24 cellular contexts compared by ENCODE assay signal in the genomic region with DNA sequence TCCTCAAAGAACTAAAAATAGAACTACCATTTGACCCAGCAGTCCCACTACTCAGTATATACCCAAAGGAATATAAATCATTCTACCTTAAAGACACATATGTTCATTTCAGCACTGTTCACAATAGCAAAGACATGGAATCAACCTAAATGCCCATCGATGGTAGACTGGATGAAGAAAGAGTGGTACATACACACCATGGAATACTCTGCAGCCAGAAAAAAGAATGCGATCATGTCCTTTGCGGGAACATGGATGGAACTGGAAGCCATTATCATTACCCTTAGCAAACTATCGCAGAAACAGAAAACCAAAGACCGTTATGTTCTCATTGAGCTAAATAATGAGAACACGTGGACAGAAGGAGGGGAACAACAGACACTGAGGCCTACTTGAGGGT. TPM values are rescaled to one million over a fixed set of nuclear protein-coding genes. Genes with fewer than 3 reads are reported as not detected.
DNase-seq lines count a peak whose midpoint lies in the region; ATAC-seq, FAIRE-seq and TF ChIP-seq lines count a peak whose summit lies in the region.
"Had no signal": no experiment of that assay in that cellular context is flagged by ENCODE, and none has a peak within 500 bp of the region (broad histone marks: within the 10 kb centered on the region; RNA-seq: fewer than 3 reads in every experiment).

No MANE protein-coding gene starts in this region.

- H3K79me1 ChIP-seq in IMR-90 (ENCODE audit: low read depth in 1 of 2, low read length in 2 of 2) (peaks cover 8 to 38% of the 10 kb centered on the region in 2 experiments), H1 (ENCODE audit: low read depth, low read length) (no peaks in the 10 kb centered on the region)

- no peak overlapping the region for H3K14ac ChIP-seq in IMR-90 (replicated peaks; ENCODE audit: low read depth, low read length)
- no peak overlapping the region for H3K14ac ChIP-seq in H1 (ENCODE audit: insufficient read length)

- no peaks in the 10 kb centered on the region for H3K23me2 ChIP-seq in H1 (ENCODE audit: low read depth, low read length)

- H2AK5ac ChIP-seq in IMR-90 (ENCODE audit: low read depth, low read length) = no peak overlapping the region
- no peak overlapping the region for H2AK5ac ChIP-seq in H1 (ENCODE audit: low read depth, low read length)

- H3K27ac ChIP-seq in IMR-90 (ENCODE audit: insufficient read depth, low read length) (no peak overlapping the region), H1 (ENCODE audit: low read depth, low read length) (no peak overlapping the region)
- H3K27ac ChIP-seq: 22Rv1; A549; BLaER1 treated with 17β-estradiol and CSF1 and Interleukin-3, amounts not matched to agents 10 nM and 100 nM; C4-2B had no signal

- TSS peak; percentile 10 for BruUV-seq in IMR-90 (replicated peaks; lab: Mats Ljungman, UMichigan)

- intact Hi-C loops in IMR-90 (cut with micrococcal nuclease) = no loop called here

- no peak overlapping the region for H4K5ac ChIP-seq in IMR-90 (ENCODE audit: low read depth, low read length)
- H4K5ac ChIP-seq in H1 (ENCODE audit: insufficient read length, low read depth, low read length) = no peak overlapping the region

- H3K9ac ChIP-seq in IMR-90 (ENCODE audit: low read depth, low read length) (no peak overlapping the region), H1 (replicated peaks in 1 of 4; ENCODE audit: extremely low read depth in 1 of 4, low read depth in 3 of 4, low read length in 3 of 4) (no peak overlapping the region)
- H3K9ac ChIP-seq: BLaER1 treated with 17β-estradiol and CSF1 and Interleukin-3, amounts not matched to agents 10 nM and 100 nM had no signal

- H3K4me2 ChIP-seq in IMR-90 (ENCODE audit: low read depth, low read length) (no peak overlapping the region), H1 (ENCODE audit: insufficient read depth in 1 of 2, low read depth in 2 of 2, low read length in 2 of 2) (no peak overlapping the region)
- H3K4me2 ChIP-seq: A549; BLaER1 treated with 17β-estradiol and CSF1 and Interleukin-3, amounts not matched to agents 10 nM and 100 nM had no signal

- H2AFZ ChIP-seq in IMR-90 (replicated peaks; ENCODE audit: low read length, poor library complexity) = no peak overlapping the region
- H2AFZ ChIP-seq in H1 (ENCODE audit: low read length) = no peak overlapping the region

- no peak overlapping the region for H2AK9ac ChIP-seq in IMR-90 (replicated peaks; ENCODE audit: low read depth, low read length, poor library complexity)

- H2BK120ac ChIP-seq in IMR-90 (ENCODE audit: low read depth, low read length) = no peak overlapping the region
- no peak overlapping the region for H2BK120ac ChIP-seq in H1 (replicated peaks; ENCODE audit: low read depth, low read length)

- no peaks in the 10 kb centered on the region for H3K9me3 ChIP-seq in IMR-90 (ENCODE audit: control insufficient read depth, insufficient read depth, low read length)
- no peaks in the 10 kb centered on the region; a peak in 1 of 4 replicates for H3K9me3 ChIP-seq in H1 (ENCODE audit: insufficient read depth in 2 of 2, low read depth in 1 of 2, low read length in 1 of 2)
- H3K9me3 ChIP-seq: A549 had no signal

- H3K23ac ChIP-seq in IMR-90 (ENCODE audit: low read depth, low read length) = no peak overlapping the region
- no peak overlapping the region for H3K23ac ChIP-seq in H1 (ENCODE audit: insufficient read length)

- no peak overlapping the region for H4K8ac ChIP-seq in IMR-90 (ENCODE audit: low read depth in 2 of 2, low read length in 2 of 2)
- H4K8ac ChIP-seq in H1 (ENCODE audit: extremely low read depth, insufficient read depth, low read length) = no peak overlapping the region

- DNase-seq in D721Med (ENCODE audit: insufficient read length, low spot score) (no peak), IMR-90 (no peak), H1 (ENCODE audit: low read depth in 1 of 2, low spot score in 2 of 2) (no peak), HPDE6-E6E7 (ENCODE audit: extremely low spot score) (no peak), NCI-H226 (no peak)
- DNase-seq: AML-193; Caco-2; Calu3; CD4-positive, alpha-beta T cell; CD8-positive, alpha-beta T cell; DMS 273 treated with DMSO at 0.1 percent for 48 hours; DMS153; DMS53; DMS79; DND-41; EL; GDM1 had no signal

- H2BK20ac ChIP-seq in IMR-90 (ENCODE audit: low read depth, low read length) (no peak overlapping the region), H1 (ENCODE audit: low read length) (no peak overlapping the region)

- H3K9me1 ChIP-seq in IMR-90 (ENCODE audit: insufficient read depth, low read length) = no peaks in the 10 kb centered on the region

- H3K18ac ChIP-seq in IMR-90 (ENCODE audit: low read depth, low read length) = no peak overlapping the region
- H3K18ac ChIP-seq in H1 (ENCODE audit: extremely low read depth, low read length) = no peak overlapping the region

- H2BK15ac ChIP-seq in IMR-90 (ENCODE audit: low read depth, low read length) (no peak overlapping the region), H1 (ENCODE audit: low read length) (no peak overlapping the region)

- H2BK5ac ChIP-seq in IMR-90 (ENCODE audit: low read depth, low read length, poor library complexity, severe bottlenecking) (no peak overlapping the region), H1 (ENCODE audit: low read depth, low read length) (no peak overlapping the region)

- no peaks in the 10 kb centered on the region for H3K79me2 ChIP-seq in H1 (ENCODE audit: control insufficient read depth in 1 of 2, insufficient read depth in 2 of 2, low read length in 2 of 2)

- FAIRE-seq in D721Med (lab: Jason Lieb, UNC) = peak; percentile 21
- FAIRE-seq in H1 (lab: Jason Lieb, UNC) = no peak
- FAIRE-seq: A549, GM12878, GM12892, GM18507 had no signal

- CTCF ChIA-PET in IMR-90 (lab: Yijun Ruan, JAX) = no interaction called here
- CTCF ChIA-PET in H1 (lab: Charles Lee; ENCODE audit: partially characterized antibody) = no interaction called here

- H3K4ac ChIP-seq in IMR-90 (ENCODE audit: low read depth, low read length) (no peak overlapping the region), H1 (replicated peaks; ENCODE audit: insufficient read length, low read depth, low read length) (no peak overlapping the region)

- no peak overlapping the region for H3K4me3 ChIP-seq in IMR-90 (ENCODE audit: insufficient read depth, low read depth, low read length)
- H3K4me3 ChIP-seq in H1 (ENCODE audit: extremely low read depth in 1 of 4, insufficient read depth in 2 of 4, low read depth in 3 of 4, low read length in 4 of 4) = no peak overlapping the region
- H3K4me3 ChIP-seq: A549; BLaER1 treated with 17β-estradiol and CSF1 and Interleukin-3, amounts not matched to agents 10 nM and 100 nM; GM12878 had no signal

- H3K56ac ChIP-seq in IMR-90 (ENCODE audit: extremely low read depth, insufficient read depth, low read length) = no peak overlapping the region
- H3K56ac ChIP-seq in H1 (replicated peaks; ENCODE audit: insufficient read length, low read depth, low read length) = no peak overlapping the region

- no peak overlapping the region for H2BK12ac ChIP-seq in H1 (ENCODE audit: low read depth, low read length)

- no peak overlapping the region for H4K91ac ChIP-seq in IMR-90 (ENCODE audit: insufficient read depth, low read depth, low read length)
- H4K91ac ChIP-seq in H1 (replicated peaks; ENCODE audit: insufficient read length, low read length) = no peak overlapping the region

- POLR2A ChIA-PET in IMR-90 (lab: Charles Lee; ENCODE audit: unreplicated experiment) = no interaction called here
- POLR2A ChIA-PET in H1 (lab: Charles Lee; ENCODE audit: partially characterized antibody) = interaction anchor here (0.7 kb wide), 1 partner anchor 269 kb away, joined by 3 read pairs; no protein-coding TSS in a partner anchor

- no peaks in the 10 kb centered on the region for H3K27me3 ChIP-seq in IMR-90 (ENCODE audit: control insufficient read depth, insufficient read depth, low read length)
- H3K27me3 ChIP-seq in H1 (replicated peaks in 1 of 4; ENCODE audit: control insufficient read depth in 3 of 4, extremely low read depth in 1 of 4, insufficient read depth in 3 of 4, low read length in 3 of 4) = no peaks in the 10 kb centered on the region
- H3K27me3 ChIP-seq: BLaER1 treated with 17β-estradiol and CSF1 and Interleukin-3, amounts not matched to agents 10 nM and 100 nM had no signal

- no CpG with 5 or more reads among the region's 6 CpGs for WGBS in IMR-90 (ENCODE audit: extremely low coverage in 2 of 2, insufficient read length in 1 of 2), 2 experiments
- WGBS in H1 (ENCODE audit: extremely low coverage in 1 of 2, insufficient coverage in 1 of 2, insufficient read length in 1 of 2, insufficient replicate concordance in 2 of 2, low coverage in 1 of 2, low lambda C conversion rate in 2 of 2, missing lambda C conversion rate in 1 of 2), 2 experiments = 97% methylated on average over 6 of the region's 6 CpGs; no CpG with 5 or more reads in 1 of the 2 experiments

- TF ChIP-seq CTCF in D721Med (IDR thresholded peaks at IDR 0.05; ENCODE audit: insufficient read depth, missing control alignments) = no peak
- TF ChIP-seq CTCF in IMR-90 (conservative IDR thresholded peaks at IDR 0.05; ENCODE audit: low read depth, low read length) = no peak
- TF ChIP-seq CTCF in H1 (IDR thresholded peaks at IDR 0.05; ENCODE audit: control extremely low read depth in 1 of 3, insufficient read depth in 1 of 3, low read depth in 1 of 3, low read length in 3 of 3) = no peak

- dilution Hi-C loops in IMR-90 (cut with HindIII; ENCODE audit: low sequenced_read_pairs, unreplicated experiment) = no loop called here

- TF ChIP-seq RAD21 in IMR-90 (IDR thresholded peaks at IDR 0.05; ENCODE audit: low read length) (no peak), H1 (IDR thresholded peaks at IDR 0.05 in 1 of 2, conservative IDR thresholded peaks at IDR 0.05 in 1 of 2; ENCODE audit: low read depth in 2 of 2, low read length in 2 of 2) (no peak)

- no peak for TF ChIP-seq EP300 in H1 (IDR thresholded peaks at IDR 0.05; ENCODE audit: borderline replicate concordance in 1 of 2, low read depth in 2 of 2, low read length in 2 of 2)

- TF ChIP-seq POLR2A in IMR-90 (IDR thresholded peaks at IDR 0.05; ENCODE audit: low read depth, low read length) (no peak), H1 (IDR thresholded peaks at IDR 0.05; ENCODE audit: control extremely low read depth in 1 of 2, low read depth in 2 of 2, low read length in 2 of 2) (no peak)

- in situ Hi-C loops in IMR-90 (cut with MboI; ENCODE audit: low sequenced_read_pairs) = no loop called here

- H3K36me3 ChIP-seq in IMR-90 (ENCODE audit: control insufficient read depth, insufficient read depth, low read length) = peaks cover 14% of the 10 kb centered on the region; the same call in 1 of the 2 replicates
- H3K36me3 ChIP-seq in H1 (ENCODE audit: control insufficient read depth in 2 of 4, insufficient read depth in 4 of 4, low read length in 3 of 4) = no peaks in the 10 kb centered on the region

- no peak for ATAC-seq in IMR-90 (ENCODE audit: low read depth)
- ATAC-seq: A549; CD8-positive, alpha-beta T cell; GM12878 had no signal

- no peaks in the 10 kb centered on the region for H4K20me1 ChIP-seq in IMR-90 (ENCODE audit: insufficient read depth, low read length)
- H4K20me1 ChIP-seq in H1 (replicated peaks in 1 of 2; ENCODE audit: control insufficient read depth in 1 of 2, insufficient read depth in 2 of 2, low read length in 2 of 2) = no peaks in the 10 kb centered on the region
- H4K20me1 ChIP-seq: BLaER1 treated with 17β-estradiol and CSF1 and Interleukin-3, amounts not matched to agents 10 nM and 100 nM had no signal

- H3K4me1 ChIP-seq in IMR-90 (ENCODE audit: control insufficient read depth, insufficient read depth, low read length) = peaks cover 4% of the 10 kb centered on the region
- H3K4me1 ChIP-seq in H1 (replicated peaks in 1 of 4; ENCODE audit: control insufficient read depth in 3 of 4, insufficient read depth in 4 of 4, low read length in 3 of 4) = peaks cover 0 to 7% (median 1%) of the 10 kb centered on the region in 4 experiments; a peak in 2 of 7 replicates
- H3K4me1 ChIP-seq: A549; BLaER1 treated with 17β-estradiol and CSF1 and Interleukin-3, amounts not matched to agents 10 nM and 100 nM; Caco-2 had no signal

RNA-seq across cellular contexts. Expression of gene TWSG1, which starts 44.5 kb away (rescaled TPM):
- 115 and 151 TPM in 2 replicates for total RNA-seq in IMR-90 (2012; rRNA removed)
- polyA plus RNA-seq in IMR-90 (2012; rRNA removed) = 69.4 and 80.4 TPM in 2 replicates
- polyA plus RNA-seq in IMR-90 (2012; cell fraction: cytosol; rRNA removed) = 40.7 and 86.9 TPM in 2 replicates
- 10.9 and 32.1 TPM in 2 replicates for polyA plus RNA-seq in IMR-90 (2012; cell fraction: nucleus; rRNA removed; ENCODE audit: low replicate concordance)
- total RNA-seq in H1 (2021; fragmentation: NEBNext Ultra II Directional; extraction: Animal tissue kit (Norgen Biotek cat#: 25700)) = 19.1 and 19.8 TPM in 2 replicates
- polyA plus RNA-seq in H1 (2011; rRNA removed) = 11.8 TPM in 2 replicates
- 10.6 TPM for polyA plus RNA-seq in H1 (2011; cell fraction: cytosol; rRNA removed)
- 13.8 TPM for polyA plus RNA-seq in H1 (2011; cell fraction: nucleus; rRNA removed)
- polyA plus RNA-seq in H1 (2012, experiment 1 of 2) = 15.5 to 24.9 TPM (median 20.0 TPM) in 4 replicates
- 1.2 TPM for polyA plus RNA-seq in H1 (2012, experiment 2 of 2)
- 13.9 TPM for polyA plus RNA-seq in H1 (2013, experiment 1 of 2)
- polyA plus RNA-seq in H1 (2013, experiment 2 of 2) = 15.6 TPM
- 40.6 and 49.2 TPM in 2 replicates for polyA minus RNA-seq in H1 (2011; rRNA and poly(A)+ RNA removed)
- polyA minus RNA-seq in H1 (2011; cell fraction: cytosol; rRNA and poly(A)+ RNA removed) = 11.2 TPM
- polyA minus RNA-seq in H1 (2011; cell fraction: nucleus; rRNA and poly(A)+ RNA removed) = 21.1 TPM
